Comparison of ENCODE assay signal across 22 cellular contexts in the genomic region with DNA sequence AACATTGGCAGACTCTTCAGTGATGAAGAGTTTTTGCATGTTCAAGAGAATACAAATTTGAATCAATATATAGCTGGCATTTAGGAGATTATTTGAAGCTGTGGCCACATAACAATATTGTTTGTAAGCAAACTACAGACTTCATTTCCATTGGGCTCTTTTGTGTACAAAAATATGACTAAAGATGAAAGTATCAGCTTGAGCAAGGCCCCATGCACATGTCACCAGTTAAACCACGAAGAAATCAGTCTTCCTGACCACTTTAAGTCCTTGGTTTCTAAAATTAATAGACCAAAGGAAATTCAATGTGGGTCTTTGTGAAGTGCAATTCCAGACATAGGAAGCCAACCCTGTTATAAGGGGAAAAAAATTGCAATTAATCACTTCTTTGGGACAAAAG.
DNase-seq lines count a peak whose midpoint lies in the region; ATAC-seq and TF ChIP-seq lines count a peak whose summit lies in the region.
"Had no signal": no experiment of that assay in that cellular context is flagged by ENCODE, and none has a peak within 500 bp of the region (broad histone marks: within the 10 kb centered on the region; RNA-seq: fewer than 3 reads in every experiment).

No MANE protein-coding gene starts in this region.

- H2BK5ac ChIP-seq in mesendoderm (ENCODE audit: low read length): no peak overlapping the region

- H3K4ac ChIP-seq in mesendoderm (ENCODE audit: low read depth, low read length): no peak overlapping the region

- TF ChIP-seq CTCF in GM12865 (IDR thresholded peaks at IDR 0.05; ENCODE audit: insufficient read depth, low read depth, low read length, missing control alignments): no peak
- no peak for TF ChIP-seq CTCF in adrenal gland (IDR thresholded peaks at IDR 0.05)

- peak; percentile 33 for DNase-seq in GM12865 (ENCODE audit: low read depth)
- DNase-seq in amniotic epithelial cell (ENCODE audit: low read depth): peak; percentile 67
- DNase-seq in adrenal gland: no peak
- DNase-seq in NK-92 treated with Interleukin-12 subunit alpha and Interleukin-12 subunit beta, amount 100 ng/mL, for 24 hours (lab: John Stamatoyannopoulos, UW): no peak
- no peak for DNase-seq in mesendoderm
- DNase-seq: DMS 273 treated with DMSO at 0.1 percent for 48 hours, EL, MG63, NCI-H1105, NCI-H1694 treated with DMSO at 0.1 percent for 48 hours, NCI-H446, NCI-H748 treated with DMSO at 0.1 percent for 48 hours, SK-N-SH had no signal

- H3K79me2 ChIP-seq in mesendoderm (ENCODE audit: control insufficient read depth, insufficient read depth, low read length): no peaks in the 10 kb centered on the region

- H4K8ac ChIP-seq in mesendoderm (ENCODE audit: low read depth, low read length): no peak overlapping the region

- H3K36me3 ChIP-seq in adrenal gland (replicated peaks in 1 of 2): no peaks in the 10 kb centered on the region
- H3K36me3 ChIP-seq in mesendoderm (ENCODE audit: control insufficient read depth, insufficient read depth, low read length): no peaks in the 10 kb centered on the region
- H3K36me3 ChIP-seq: BLaER1 treated with 17β-estradiol and CSF1 and Interleukin-3, amounts not matched to agents 10 nM and 100 nM; HAP-1; MG63 had no signal

- WGBS in adrenal gland, 4 donors: 30 to 62% (median 35%) methylated on average over 1 of the region's 1 CpG
- WGBS in mesendoderm (ENCODE audit: extremely low coverage, insufficient coverage, low lambda C conversion rate): no CpG with 5 or more reads among the region's 1 CpG

- ATAC-seq in GM19397 (IDR thresholded peaks at IDR 0.05; ENCODE audit: unreplicated experiment) (peak; percentile 55), HG03354 (IDR thresholded peaks at IDR 0.05; ENCODE audit: poor library complexity, severe bottlenecking, unreplicated experiment) (peak; percentile 62), GM21526 (IDR thresholded peaks at IDR 0.05; ENCODE audit: low FRiP score, unreplicated experiment) (no peak)
- ATAC-seq: HepG2, Panc1, Right ventricle myocardium inferior had no signal

- H4K5ac ChIP-seq in mesendoderm (ENCODE audit: low read length): no peak overlapping the region

- no peak overlapping the region for H3K4me2 ChIP-seq in mesendoderm (ENCODE audit: low read length)
- H3K4me2 ChIP-seq: SK-N-SH had no signal

- H3K18ac ChIP-seq in mesendoderm (ENCODE audit: low read length): no peak overlapping the region

- no peaks in the 10 kb centered on the region for H3K79me1 ChIP-seq in mesendoderm (ENCODE audit: low read length)

- H2AK5ac ChIP-seq in mesendoderm (ENCODE audit: low read length): no peak overlapping the region

- no peak overlapping the region for H2BK120ac ChIP-seq in mesendoderm (ENCODE audit: low read depth, low read length)

- intact Hi-C loops in adrenal gland (cut with DNase I): no loop called here

- no peak overlapping the region for H3K27ac ChIP-seq in adrenal gland
- no peak overlapping the region for H3K27ac ChIP-seq in mesendoderm (ENCODE audit: low read depth, low read length)
- H3K27ac ChIP-seq: 22Rv1; BLaER1 treated with 17β-estradiol and CSF1 and Interleukin-3, amounts not matched to agents 10 nM and 100 nM had no signal

- no peak overlapping the region for H2BK15ac ChIP-seq in mesendoderm (replicated peaks; ENCODE audit: low read depth)

- H3K4me3 ChIP-seq in GM12865 (ENCODE audit: low read depth, low read length) (no peak overlapping the region), adrenal gland (no peak overlapping the region), mesendoderm (ENCODE audit: low read length) (no peak overlapping the region)
- H3K4me3 ChIP-seq: BLaER1 treated with 17β-estradiol and CSF1 and Interleukin-3, amounts not matched to agents 10 nM and 100 nM; HAP-1; MG63 had no signal

- no peaks in the 10 kb centered on the region for H3K4me1 ChIP-seq in adrenal gland (replicated peaks in 1 of 2)
- no peaks in the 10 kb centered on the region for H3K4me1 ChIP-seq in mesendoderm (ENCODE audit: control insufficient read depth, low read depth, low read length)
- H3K4me1 ChIP-seq: BLaER1 treated with 17β-estradiol and CSF1 and Interleukin-3, amounts not matched to agents 10 nM and 100 nM; HAP-1 had no signal

- H3K27me3 ChIP-seq in adrenal gland (no peaks in the 10 kb centered on the region), mesendoderm (ENCODE audit: insufficient read depth, low read length, poor library complexity) (no peaks in the 10 kb centered on the region)
- H3K27me3 ChIP-seq: BLaER1 treated with 17β-estradiol and CSF1 and Interleukin-3, amounts not matched to agents 10 nM and 100 nM; MG63 had no signal

- no peak for TF ChIP-seq POLR2A in adrenal gland (IDR thresholded peaks at IDR 0.05)

- no peaks in the 10 kb centered on the region for H3K9me3 ChIP-seq in adrenal gland (replicated peaks in 1 of 3)
- H3K9me3 ChIP-seq: BLaER1 treated with 17β-estradiol and CSF1 and Interleukin-3, amounts not matched to agents 10 nM and 100 nM; HAP-1; MG63; SK-N-SH had no signal

- H3K23ac ChIP-seq in mesendoderm (ENCODE audit: low read length): no peak overlapping the region

- H3K56ac ChIP-seq in mesendoderm (ENCODE audit: low read length): no peak overlapping the region

- no peak overlapping the region for H3K9ac ChIP-seq in mesendoderm (ENCODE audit: low read length)
- H3K9ac ChIP-seq: BLaER1 treated with 17β-estradiol and CSF1 and Interleukin-3, amounts not matched to agents 10 nM and 100 nM; SK-N-SH had no signal

Comparison
In these comparisons a context has a peak if more than half of its experiments do, and no peak if none do; other contexts are left out.
1. DNase-seq: peak in GM12865 (single experiment) and amniotic epithelial cell (single experiment); none in adrenal gland (0 of 7), NK-92 treated with Interleukin-12 subunit alpha and Interleukin-12 subunit beta, amount 100 ng/mL, for 24 hours (single experiment) and mesendoderm (single experiment).